Comparison of ENCODE assay signal across 8 cellular contexts in the genomic region with DNA sequence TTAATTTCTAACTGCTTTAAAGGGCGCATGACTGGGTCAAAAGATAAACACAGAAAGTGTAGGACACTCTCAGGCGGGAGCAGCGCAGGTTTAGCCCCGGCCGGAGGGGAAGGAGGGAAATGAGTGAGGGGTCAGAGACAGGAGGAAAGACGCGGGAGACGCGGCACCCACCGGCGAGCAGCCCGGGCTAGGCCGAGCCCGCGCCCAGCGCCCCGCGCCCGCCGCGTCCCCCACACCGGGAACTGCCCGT. TPM values are rescaled to one million over a fixed set of nuclear protein-coding genes. Genes with fewer than 3 reads are reported as not detected.
DNase-seq lines count a peak whose midpoint lies in the region; ATAC-seq and TF ChIP-seq lines count a peak whose summit lies in the region.

No MANE protein-coding gene starts in this region.

- no peaks in the 10 kb centered on the region for H3K9me3 ChIP-seq in mucosa of rectum (ENCODE audit: control insufficient read depth in 2 of 2, low read length in 2 of 2)

- H3K27me3 ChIP-seq in brain microvascular endothelial cell (replicated peaks): no peaks in the 10 kb centered on the region
- no peaks in the 10 kb centered on the region for H3K27me3 ChIP-seq in mucosa of rectum (ENCODE audit: control insufficient read depth in 2 of 2, insufficient read depth in 2 of 2, low read length in 2 of 2)

- H3K36me3 ChIP-seq in brain microvascular endothelial cell (replicated peaks) (no peaks in the 10 kb centered on the region), mucosa of rectum (ENCODE audit: control insufficient read depth in 2 of 2, insufficient read depth in 2 of 2, low read length in 2 of 2) (no peaks in the 10 kb centered on the region)

- in situ Hi-C loops in brain microvascular endothelial cell (cut with HindIII; ENCODE audit: low pct_ligation_motif_present, low sequenced_read_pairs): no loop called here

- H3K27ac ChIP-seq in brain microvascular endothelial cell (peak overlapping the region; percentile 41), mucosa of rectum (ENCODE audit: low read depth in 2 of 2, low read length in 2 of 2) (peak overlapping the region; percentile 87 to 91)

- ATAC-seq in GM18517 (IDR thresholded peaks at IDR 0.05; ENCODE audit: unreplicated experiment): peak; percentile 32
- peak; percentile 16 for ATAC-seq in HG03469 (IDR thresholded peaks at IDR 0.05; ENCODE audit: unreplicated experiment)
- no peak for ATAC-seq in left colon
- no peak for ATAC-seq in GM21619 (IDR thresholded peaks at IDR 0.05; ENCODE audit: unreplicated experiment)

- H3K9ac ChIP-seq in mucosa of rectum (ENCODE audit: low read depth in 1 of 2, low read length in 2 of 2): peak overlapping the region; percentile 80 to 82

- H3K4me3 ChIP-seq in brain microvascular endothelial cell (ENCODE audit: low read depth, low read length): peak overlapping the region; percentile 73
- H3K4me3 ChIP-seq in mucosa of rectum (ENCODE audit: low read length in 2 of 2): peak overlapping the region; percentile 87 to 89

- intact Hi-C loops in left colon (cut with DNase I, micrococcal nuclease): no loop called here

- H3K4me1 ChIP-seq in mucosa of rectum (ENCODE audit: control insufficient read depth in 2 of 2, insufficient read depth in 2 of 2, low read length in 2 of 2): peaks cover 13 to 15% of the 10 kb centered on the region in 2 donors

- TF ChIP-seq CTCF in brain microvascular endothelial cell (IDR thresholded peaks at IDR 0.05; ENCODE audit: low read depth, low read length, missing control alignments): no peak

- DNase-seq in brain microvascular endothelial cell (peak; percentile 7), left colon (no peak), NCI-H2081 (lab: John Stamatoyannopoulos, UW) (no peak), NCI-H345 treated with DMSO at 0.1 percent for 48 hours (lab: John Stamatoyannopoulos, UW; ENCODE audit: unreplicated experiment) (no peak)

RNA-seq across cellular contexts. Expression of gene GXYLT1, which starts 0.6 kb away (rescaled TPM):
- total RNA-seq in left colon: 1 to 10 TPM; 8.5 to 9.3 TPM

Comparison
In these comparisons a context has a peak if more than half of its experiments do, and no peak if none do; other contexts are left out.
1. ATAC-seq: peak in GM18517 (single experiment) and HG03469 (single experiment); none in left colon (single experiment) and GM21619 (single experiment).